ENCODE assay signal across 8 cellular contexts in the genomic region with DNA sequence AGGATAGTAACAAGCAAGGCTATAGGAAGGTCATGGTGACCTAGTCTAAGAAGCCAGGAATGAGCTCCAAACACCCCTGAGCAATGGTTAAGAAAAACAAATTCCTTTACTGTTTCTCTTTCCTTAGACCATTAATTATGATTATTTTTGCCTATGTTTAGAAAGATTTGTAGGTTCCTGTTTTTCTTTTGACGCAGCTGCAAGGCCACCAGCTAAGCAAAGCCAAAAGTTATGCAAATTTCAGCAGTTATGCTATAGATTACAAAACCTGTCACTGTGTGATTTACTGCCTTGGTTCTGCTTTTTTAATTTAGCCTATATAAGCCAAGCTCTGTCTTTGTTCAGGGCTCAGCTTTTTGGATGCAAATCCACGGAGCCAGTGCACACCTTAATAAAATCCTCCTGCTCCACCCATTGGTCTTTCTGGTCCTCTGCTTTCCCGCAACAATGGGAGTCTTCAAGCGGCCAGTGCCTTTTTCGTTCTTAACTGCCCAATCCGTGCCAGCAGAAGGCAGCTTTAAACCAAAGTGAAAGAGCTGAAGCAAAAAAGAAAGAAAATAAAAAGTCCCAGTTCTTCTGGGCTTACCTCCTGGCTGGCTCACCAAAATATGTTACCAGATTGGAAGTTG. TPM values are rescaled to one million over a fixed set of nuclear protein-coding genes. Genes with fewer than 3 reads are reported as not detected.
DNase-seq lines count a peak whose midpoint lies in the region; ATAC-seq and TF ChIP-seq lines count a peak whose summit lies in the region.

No MANE protein-coding gene starts in this region.

- H3K27me3 ChIP-seq in heart right ventricle, result no peaks in the 10 kb centered on the region
- no peaks in the 10 kb centered on the region for H3K27me3 ChIP-seq in OCI-LY1 (ENCODE audit: insufficient read depth, low read length)
- no peaks in the 10 kb centered on the region for H3K27me3 ChIP-seq in osteoblast (ENCODE audit: insufficient read depth, low read length)

- H3K79me2 ChIP-seq in OCI-LY1 (ENCODE audit: insufficient read depth, low read length), result peaks cover 12% of the 10 kb centered on the region
- H3K79me2 ChIP-seq in osteoblast (ENCODE audit: insufficient read depth, low read length), result peaks cover 40% of the 10 kb centered on the region

- peak overlapping the region in 9 of 10 donors; percentile 33 to 87 (median 80) for H3K4me3 ChIP-seq in heart right ventricle
- peak overlapping the region; percentile 73 for H3K4me3 ChIP-seq in OCI-LY1 (ENCODE audit: low read depth, low read length, poor library complexity, severe bottlenecking)
- H3K4me3 ChIP-seq in osteoblast (ENCODE audit: insufficient read depth, low read length), result peak overlapping the region; percentile 78

- intact Hi-C loops in heart right ventricle (cut with DNase I) (loop anchor here in 7 of 10 donors (5.0 to 10.0 kb wide), 3 partner anchors 40 to 357 kb away; no protein-coding TSS in a partner anchor), left cardiac atrium (cut with DNase I) (loop anchor here in 1 of 2 donors (5.0 kb wide), 1 partner anchor 355 kb away; no protein-coding TSS in a partner anchor)

- no peaks in the 10 kb centered on the region for H3K9me2 ChIP-seq in OCI-LY1 (ENCODE audit: low read depth, low read length)

- H3K9me3 Mint-ChIP-seq in chondrocyte (ENCODE audit: low read depth), result no peaks in the 10 kb centered on the region

- peaks cover 0 to 40% (median 16%) of the 10 kb centered on the region in 9 donors for H3K4me1 ChIP-seq in heart right ventricle
- H3K4me1 ChIP-seq in OCI-LY1 (ENCODE audit: insufficient read depth, low read length, severe bottlenecking), result peaks cover 30% of the 10 kb centered on the region
- peaks cover 24% of the 10 kb centered on the region for H3K4me1 ChIP-seq in osteoblast (ENCODE audit: insufficient read depth, low read length)

- no peak for ATAC-seq in heart right ventricle
- ATAC-seq in left cardiac atrium, result no peak
- ATAC-seq in HG02840 (IDR thresholded peaks at IDR 0.05; ENCODE audit: low FRiP score, unreplicated experiment), result peak; percentile 31

- H3K36me3 ChIP-seq in heart right ventricle (peaks cover 0 to 4% (median 0%) of the 10 kb centered on the region in 9 donors), OCI-LY1 (ENCODE audit: insufficient read depth, low read length) (peaks cover 2% of the 10 kb centered on the region; the same call in 1 of the 2 replicates), osteoblast (ENCODE audit: insufficient read depth, low read length) (peaks cover 3% of the 10 kb centered on the region)

- peaks cover 35% of the 10 kb centered on the region for H3K4me1 Mint-ChIP-seq in chondrocyte (ENCODE audit: low read depth)

- H3K4me2 ChIP-seq in OCI-LY1 (ENCODE audit: low read length) (peak overlapping the region; percentile 73), osteoblast (ENCODE audit: insufficient read depth, low read length) (peak overlapping the region; percentile 93)

- no peak for DNase-seq in heart right ventricle
- DNase-seq in left cardiac atrium, result no peak
- DNase-seq in chondrocyte (ENCODE audit: low spot score), result no peak
- no peak for DNase-seq in osteoblast (ENCODE audit: insufficient read length, low spot score, missing footprints)
- DNase-seq in NCI-H1930 (lab: John Stamatoyannopoulos, UW), result no peak
- no peak for DNase-seq in COLO668 (lab: John Stamatoyannopoulos, UW; ENCODE audit: unreplicated experiment)

- TF ChIP-seq CTCF in heart right ventricle (IDR thresholded peaks at IDR 0.05) (no peak), OCI-LY1 (IDR thresholded peaks at IDR 0.05; ENCODE audit: low read length) (no peak), chondrocyte (IDR thresholded peaks at IDR 0.05) (no peak), osteoblast (IDR thresholded peaks at IDR 0.05; ENCODE audit: extremely low read depth, low read depth, low read length) (no peak)

- peak overlapping the region; percentile 69 for H3K4me3 Mint-ChIP-seq in chondrocyte (ENCODE audit: unreplicated experiment)

- H2AFZ ChIP-seq in OCI-LY1 (ENCODE audit: low read length) (peak overlapping the region; percentile 9; the same call in 1 of the 2 replicates), osteoblast (ENCODE audit: low read length) (peak overlapping the region; percentile 91)

- H4K20me1 ChIP-seq in OCI-LY1 (ENCODE audit: insufficient read depth, low read length) (no peaks in the 10 kb centered on the region), osteoblast (ENCODE audit: insufficient read depth, low read length) (no peaks in the 10 kb centered on the region)

- no peaks in the 10 kb centered on the region for H3K27me3 Mint-ChIP-seq in chondrocyte (ENCODE audit: low read depth)

- no peaks in the 10 kb centered on the region for H3F3A ChIP-seq in OCI-LY1 (ENCODE audit: insufficient read depth, low read length)

- peaks cover under 1% of the 10 kb centered on the region for H3K36me3 Mint-ChIP-seq in chondrocyte (ENCODE audit: low read depth)

- H3K27ac ChIP-seq in heart right ventricle, result peak overlapping the region; percentile 7 to 98 (median 93)
- peak overlapping the region; percentile 87 for H3K27ac ChIP-seq in OCI-LY1 (ENCODE audit: low read depth, low read length, poor library complexity, severe bottlenecking)
- peak overlapping the region; percentile 92 for H3K27ac ChIP-seq in osteoblast (ENCODE audit: low read depth, low read length)

- WGBS in heart right ventricle, 2 donors, result 40 to 57% methylated on average over 6 of the region's 6 CpGs

- peak overlapping the region; percentile 27; the same call in 1 of the 2 replicates for H3K9ac ChIP-seq in OCI-LY1 (ENCODE audit: low read length)

- H3K27ac Mint-ChIP-seq in chondrocyte (ENCODE audit: unreplicated experiment), result peak overlapping the region; percentile 93

- H3K9me3 ChIP-seq in heart right ventricle (peaks cover 0 to 10% (median 0%) of the 10 kb centered on the region in 11 donors), OCI-LY1 (ENCODE audit: low read length) (no peaks in the 10 kb centered on the region), osteoblast (ENCODE audit: low read depth, low read length) (no peaks in the 10 kb centered on the region)

RNA-seq across cellular contexts. Expression of a gene that starts 1.4 kb away (rescaled TPM):
- total RNA-seq in heart right ventricle, result 1 to 10 TPM; 2.1 to 4.0 (median 2.5) TPM
- polyA plus RNA-seq in heart right ventricle, result 1 to 10 TPM in 1 of 2 donors, under 1 TPM in 1; 0.90 to 2.3 TPM
- total RNA-seq in left cardiac atrium, result 1 to 10 TPM; 2.8 to 3.2 TPM
- total RNA-seq in chondrocyte, result 5.2 to 9.4 TPM (median 5.3 TPM) in 3 replicates
- 10.1 and 10.3 TPM in 2 replicates for total RNA-seq in osteoblast
